10 cellular contexts compared by ENCODE assay signal in the genomic region with DNA sequence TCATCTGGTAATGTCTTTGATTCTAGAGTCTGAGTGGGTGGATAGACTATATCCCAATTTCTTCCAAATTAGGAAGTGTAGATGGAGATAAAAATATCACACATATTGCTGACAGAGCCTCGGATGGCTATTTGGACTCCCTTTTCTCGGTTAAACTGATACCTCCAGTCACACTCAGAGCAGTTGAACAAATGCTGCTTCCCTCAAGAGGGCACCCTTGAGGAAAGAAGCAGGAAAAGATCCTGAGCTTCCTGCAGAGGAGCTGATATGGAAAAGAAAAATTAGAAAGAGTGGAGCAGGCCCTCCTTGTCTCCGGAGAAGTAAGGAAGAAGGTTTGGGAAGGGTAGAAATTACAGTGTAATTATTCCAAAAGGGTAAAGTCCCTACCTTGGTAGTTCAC.
DNase-seq lines count a peak whose midpoint lies in the region; ATAC-seq and TF ChIP-seq lines count a peak whose summit lies in the region.
"Had no signal": no experiment of that assay in that cellular context is flagged by ENCODE, and none has a peak within 500 bp of the region (broad histone marks: within the 10 kb centered on the region; RNA-seq: fewer than 3 reads in every experiment).

No MANE protein-coding gene starts in this region.

- H3K27ac ChIP-seq in Panc1 (ENCODE audit: low read length) (no peak overlapping the region), testis (no peak overlapping the region)
- H3K27ac ChIP-seq: right atrium auricular region had no signal

- H3K4me3 ChIP-seq in Panc1 (ENCODE audit: low read depth in 2 of 2, low read length in 2 of 2) = no peak overlapping the region
- no peak overlapping the region for H3K4me3 ChIP-seq in testis
- H3K4me3 ChIP-seq: right atrium auricular region had no signal

- H3K36me3 ChIP-seq in Panc1 (ENCODE audit: control insufficient read depth, insufficient read depth, low read length) (no peaks in the 10 kb centered on the region), testis (ENCODE audit: low read depth, missing control alignments) (no peaks in the 10 kb centered on the region)
- H3K36me3 ChIP-seq: right atrium auricular region had no signal

- H3K9me3 ChIP-seq in Panc1 (ENCODE audit: control insufficient read depth, insufficient read depth, low read depth, low read length) (no peaks in the 10 kb centered on the region), testis (no peaks in the 10 kb centered on the region)

- ATAC-seq in Panc1 = no peak
- no peak for ATAC-seq in HG03175 (IDR thresholded peaks at IDR 0.05; ENCODE audit: unreplicated experiment)
- ATAC-seq in HG03378 (IDR thresholded peaks at IDR 0.05; ENCODE audit: unreplicated experiment) = no peak

- in situ Hi-C loops in Panc1 (cut with HindIII; ENCODE audit: low pct_unique_long_range_greater_than_20kb, low sequenced_read_pairs) = no loop called here

- POLR2A ChIA-PET in Panc1 (lab: Charles Lee) = no interaction called here

- H3K27me3 ChIP-seq in Panc1 (ENCODE audit: control insufficient read depth, insufficient read depth, low read length) (no peaks in the 10 kb centered on the region), testis (no peaks in the 10 kb centered on the region)
- H3K27me3 ChIP-seq: right atrium auricular region had no signal

- peak; percentile 20 for TF ChIP-seq CTCF in Panc1 (IDR thresholded peaks at IDR 0.05)
- peak in 1 of 3 experiments; percentile 8 for TF ChIP-seq CTCF in testis (IDR thresholded peaks at IDR 0.05)

- CTCF ChIA-PET in Panc1 (lab: Charles Lee) = no interaction called here

- H3K4me1 ChIP-seq in Panc1 (ENCODE audit: control insufficient read depth, insufficient read depth, low read length) (no peaks in the 10 kb centered on the region), testis (no peaks in the 10 kb centered on the region)
- H3K4me1 ChIP-seq: right atrium auricular region had no signal

- intact Hi-C loops in Panc1 (cut with micrococcal nuclease; ENCODE audit: unreplicated experiment) = no loop called here
- intact Hi-C loops in testis (cut with DNase I; ENCODE audit: low total_unique reads) = no loop called here

- TF ChIP-seq POLR2A in testis (IDR thresholded peaks at IDR 0.05) = no peak

- peak; percentile 32 for DNase-seq in NCI-H82 (lab: John Stamatoyannopoulos, UW)
- DNase-seq in NCI-H82 treated with DMSO at 0.1 percent for 48 hours (lab: John Stamatoyannopoulos, UW; ENCODE audit: unreplicated experiment) = no peak
- no peak for DNase-seq in Panc1 (ENCODE audit: low read depth, low spot score)
- DNase-seq in glomerular visceral epithelial cell (ENCODE audit: extremely low spot score) = peak; percentile 11
- peak; percentile 45 for DNase-seq in testis
- no peak for DNase-seq in NCI-H1092 (lab: John Stamatoyannopoulos, UW)
- DNase-seq: NCI-H1105 treated with DMSO at 0.1 percent for 48 hours had no signal

- 43 to 50% methylated on average over 3 of the region's 3 CpGs for WGBS in testis, 2 donors

- BruUV-seq in Panc1 (replicated peaks; lab: Mats Ljungman, UMichigan) = no TSS peak

Comparison
In these comparisons a context has a peak if more than half of its experiments do, and no peak if none do; other contexts are left out.
1. DNase-seq: peak in NCI-H82 (single experiment), glomerular visceral epithelial cell (single experiment) and testis (single experiment); none in NCI-H82 treated with DMSO at 0.1 percent for 48 hours (single experiment), Panc1 (single experiment) and NCI-H1092 (single experiment).